In the genomic region with DNA sequence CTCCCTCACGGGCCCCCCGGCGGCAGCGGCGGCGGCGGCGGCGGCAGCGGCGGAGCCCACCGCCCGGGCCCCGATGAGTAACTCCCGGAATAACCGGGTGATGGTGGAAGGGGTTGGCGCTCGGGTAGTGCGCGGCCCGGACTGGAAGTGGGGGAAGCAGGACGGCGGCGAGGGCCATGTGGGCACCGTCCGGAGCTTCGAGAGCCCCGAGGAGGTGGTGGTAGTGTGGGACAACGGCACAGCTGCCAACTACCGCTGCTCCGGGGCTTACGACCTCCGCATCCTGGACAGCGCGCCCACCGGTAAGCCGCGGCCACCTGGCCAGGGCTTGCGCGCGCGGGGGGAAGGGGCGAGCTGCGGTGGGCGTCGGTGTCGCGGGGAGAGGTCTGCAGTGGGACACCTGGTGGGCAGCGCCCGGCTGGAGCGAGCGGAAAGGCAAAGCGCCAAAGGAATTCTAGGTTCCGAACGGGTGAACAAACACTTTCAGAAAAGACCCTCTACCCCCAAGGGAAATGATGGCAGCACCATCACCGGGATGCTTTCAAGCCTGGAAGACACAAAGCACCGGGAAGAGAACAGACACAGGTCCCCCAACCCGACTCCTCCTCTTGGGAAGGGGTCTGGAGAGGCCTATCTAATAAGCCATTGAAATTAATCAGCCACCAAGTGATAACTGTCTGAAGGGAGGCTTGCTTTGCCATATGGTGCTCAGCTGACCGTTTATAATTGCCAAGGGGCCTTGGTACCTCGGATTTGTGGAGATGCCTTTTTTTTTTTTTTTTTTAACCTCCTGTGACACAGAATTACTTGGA, we compare ENCODE assay signal across 1 cellular context.
TF ChIP-seq lines count a peak whose summit lies in the region.

No MANE protein-coding gene starts in this region.

TF ChIP-seq in HepG2, 621 proteins besides CTCF, POLR2A, EP300 and RAD21 (continued from another document and continues in another):
- TF ChIP-seq, protein P1, sequence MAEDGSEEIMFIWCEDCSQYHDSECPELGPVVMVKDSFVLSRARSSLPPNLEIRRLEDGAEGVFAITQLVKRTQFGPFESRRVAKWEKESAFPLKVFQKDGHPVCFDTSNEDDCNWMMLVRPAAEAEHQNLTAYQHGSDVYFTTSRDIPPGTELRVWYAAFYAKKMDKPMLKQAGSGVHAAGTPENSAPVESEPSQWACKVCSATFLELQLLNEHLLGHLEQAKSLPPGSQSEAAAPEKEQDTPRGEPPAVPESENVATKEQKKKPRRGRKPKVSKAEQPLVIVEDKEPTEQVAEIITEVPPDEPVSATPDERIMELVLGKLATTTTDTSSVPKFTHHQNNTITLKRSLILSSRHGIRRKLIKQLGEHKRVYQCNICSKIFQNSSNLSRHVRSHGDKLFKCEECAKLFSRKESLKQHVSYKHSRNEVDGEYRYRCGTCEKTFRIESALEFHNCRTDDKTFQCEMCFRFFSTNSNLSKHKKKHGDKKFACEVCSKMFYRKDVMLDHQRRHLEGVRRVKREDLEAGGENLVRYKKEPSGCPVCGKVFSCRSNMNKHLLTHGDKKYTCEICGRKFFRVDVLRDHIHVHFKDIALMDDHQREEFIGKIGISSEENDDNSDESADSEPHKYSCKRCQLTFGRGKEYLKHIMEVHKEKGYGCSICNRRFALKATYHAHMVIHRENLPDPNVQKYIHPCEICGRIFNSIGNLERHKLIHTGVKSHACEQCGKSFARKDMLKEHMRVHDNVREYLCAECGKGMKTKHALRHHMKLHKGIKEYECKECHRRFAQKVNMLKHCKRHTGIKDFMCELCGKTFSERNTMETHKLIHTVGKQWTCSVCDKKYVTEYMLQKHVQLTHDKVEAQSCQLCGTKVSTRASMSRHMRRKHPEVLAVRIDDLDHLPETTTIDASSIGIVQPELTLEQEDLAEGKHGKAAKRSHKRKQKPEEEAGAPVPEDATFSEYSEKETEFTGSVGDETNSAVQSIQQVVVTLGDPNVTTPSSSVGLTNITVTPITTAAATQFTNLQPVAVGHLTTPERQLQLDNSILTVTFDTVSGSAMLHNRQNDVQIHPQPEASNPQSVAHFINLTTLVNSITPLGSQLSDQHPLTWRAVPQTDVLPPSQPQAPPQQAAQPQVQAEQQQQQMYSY (CRISPR knock-in tag; IDR thresholded peaks at IDR 0.05), result 0 out of 2 replicates have a peak, but pooled peaks have one; percentile 4
- peak; percentile 34; the same call in 1 of the 2 replicates for TF ChIP-seq ZNF564 (CRISPR knock-in tag; IDR thresholded peaks at IDR 0.05)
- TF ChIP-seq LCORL (IDR thresholded peaks at IDR 0.05), result no peak
- no peak for TF ChIP-seq LCORL (CRISPR knock-in tag; IDR thresholded peaks at IDR 0.05)
- TF ChIP-seq ZNF552 (CRISPR knock-in tag; IDR thresholded peaks at IDR 0.05; ENCODE audit: borderline replicate concordance), result no peak
- no peak for TF ChIP-seq SP4 (CRISPR knock-in tag; IDR thresholded peaks at IDR 0.05)
- no peak for TF ChIP-seq SRY (CRISPR knock-in tag; IDR thresholded peaks at IDR 0.05)
- TF ChIP-seq ZNF33A (CRISPR knock-in tag; IDR thresholded peaks at IDR 0.05; ENCODE audit: borderline replicate concordance), result no peak
- TF ChIP-seq ARNTL (CRISPR knock-in tag; IDR thresholded peaks at IDR 0.05), result no peak
- TF ChIP-seq ESRRA (CRISPR knock-in tag; IDR thresholded peaks at IDR 0.05; ENCODE audit: low read depth), result no peak
- TF ChIP-seq KDM5B (CRISPR knock-in tag; IDR thresholded peaks at IDR 0.05; ENCODE audit: borderline replicate concordance), result peak; percentile 64; the same call in 1 of the 2 replicates
- TF ChIP-seq, protein P2, sequence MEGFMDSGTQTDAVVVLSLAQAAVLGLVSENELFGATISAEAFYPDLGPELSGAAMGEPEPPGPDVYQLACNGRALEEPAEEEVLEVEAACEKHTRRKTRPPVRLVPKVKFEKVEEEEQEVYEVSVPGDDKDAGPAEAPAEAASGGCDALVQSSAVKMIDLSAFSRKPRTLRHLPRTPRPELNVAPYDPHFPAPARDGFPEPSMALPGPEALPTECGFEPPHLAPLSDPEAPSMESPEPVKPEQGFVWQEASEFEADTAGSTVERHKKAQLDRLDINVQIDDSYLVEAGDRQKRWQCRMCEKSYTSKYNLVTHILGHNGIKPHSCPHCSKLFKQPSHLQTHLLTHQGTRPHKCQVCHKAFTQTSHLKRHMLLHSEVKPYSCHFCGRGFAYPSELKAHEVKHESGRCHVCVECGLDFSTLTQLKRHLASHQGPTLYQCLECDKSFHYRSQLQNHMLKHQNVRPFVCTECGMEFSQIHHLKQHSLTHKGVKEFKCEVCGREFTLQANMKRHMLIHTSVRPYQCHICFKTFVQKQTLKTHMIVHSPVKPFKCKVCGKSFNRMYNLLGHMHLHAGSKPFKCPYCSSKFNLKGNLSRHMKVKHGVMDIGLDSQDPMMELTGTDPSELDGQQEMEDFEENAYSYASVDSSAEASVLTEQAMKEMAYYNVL (CRISPR knock-in tag; IDR thresholded peaks at IDR 0.05; ENCODE audit: borderline replicate concordance), result no peak
- TF ChIP-seq ZNF660 (CRISPR knock-in tag; IDR thresholded peaks at IDR 0.05; ENCODE audit: borderline replicate concordance, low read depth), result no peak
- no peak for TF ChIP-seq PTBP1 (IDR thresholded peaks at IDR 0.05; ENCODE audit: low read depth, low read length, poor library complexity, severe bottlenecking)
- TF ChIP-seq, protein P3, sequence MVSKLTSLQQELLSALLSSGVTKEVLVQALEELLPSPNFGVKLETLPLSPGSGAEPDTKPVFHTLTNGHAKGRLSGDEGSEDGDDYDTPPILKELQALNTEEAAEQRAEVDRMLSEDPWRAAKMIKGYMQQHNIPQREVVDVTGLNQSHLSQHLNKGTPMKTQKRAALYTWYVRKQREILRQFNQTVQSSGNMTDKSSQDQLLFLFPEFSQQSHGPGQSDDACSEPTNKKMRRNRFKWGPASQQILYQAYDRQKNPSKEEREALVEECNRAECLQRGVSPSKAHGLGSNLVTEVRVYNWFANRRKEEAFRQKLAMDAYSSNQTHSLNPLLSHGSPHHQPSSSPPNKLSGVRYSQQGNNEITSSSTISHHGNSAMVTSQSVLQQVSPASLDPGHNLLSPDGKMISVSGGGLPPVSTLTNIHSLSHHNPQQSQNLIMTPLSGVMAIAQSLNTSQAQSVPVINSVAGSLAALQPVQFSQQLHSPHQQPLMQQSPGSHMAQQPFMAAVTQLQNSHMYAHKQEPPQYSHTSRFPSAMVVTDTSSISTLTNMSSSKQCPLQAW (CRISPR knock-in tag; IDR thresholded peaks at IDR 0.05), result no peak
- TF ChIP-seq, protein P4, sequence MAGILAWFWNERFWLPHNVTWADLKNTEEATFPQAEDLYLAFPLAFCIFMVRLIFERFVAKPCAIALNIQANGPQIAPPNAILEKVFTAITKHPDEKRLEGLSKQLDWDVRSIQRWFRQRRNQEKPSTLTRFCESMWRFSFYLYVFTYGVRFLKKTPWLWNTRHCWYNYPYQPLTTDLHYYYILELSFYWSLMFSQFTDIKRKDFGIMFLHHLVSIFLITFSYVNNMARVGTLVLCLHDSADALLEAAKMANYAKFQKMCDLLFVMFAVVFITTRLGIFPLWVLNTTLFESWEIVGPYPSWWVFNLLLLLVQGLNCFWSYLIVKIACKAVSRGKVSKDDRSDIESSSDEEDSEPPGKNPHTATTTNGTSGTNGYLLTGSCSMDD (CRISPR knock-in tag; IDR thresholded peaks at IDR 0.05), result no peak
- no peak for TF ChIP-seq PRPF4 (IDR thresholded peaks at IDR 0.05; ENCODE audit: low read depth, low read length, poor library complexity, severe bottlenecking)
- TF ChIP-seq, protein P5, sequence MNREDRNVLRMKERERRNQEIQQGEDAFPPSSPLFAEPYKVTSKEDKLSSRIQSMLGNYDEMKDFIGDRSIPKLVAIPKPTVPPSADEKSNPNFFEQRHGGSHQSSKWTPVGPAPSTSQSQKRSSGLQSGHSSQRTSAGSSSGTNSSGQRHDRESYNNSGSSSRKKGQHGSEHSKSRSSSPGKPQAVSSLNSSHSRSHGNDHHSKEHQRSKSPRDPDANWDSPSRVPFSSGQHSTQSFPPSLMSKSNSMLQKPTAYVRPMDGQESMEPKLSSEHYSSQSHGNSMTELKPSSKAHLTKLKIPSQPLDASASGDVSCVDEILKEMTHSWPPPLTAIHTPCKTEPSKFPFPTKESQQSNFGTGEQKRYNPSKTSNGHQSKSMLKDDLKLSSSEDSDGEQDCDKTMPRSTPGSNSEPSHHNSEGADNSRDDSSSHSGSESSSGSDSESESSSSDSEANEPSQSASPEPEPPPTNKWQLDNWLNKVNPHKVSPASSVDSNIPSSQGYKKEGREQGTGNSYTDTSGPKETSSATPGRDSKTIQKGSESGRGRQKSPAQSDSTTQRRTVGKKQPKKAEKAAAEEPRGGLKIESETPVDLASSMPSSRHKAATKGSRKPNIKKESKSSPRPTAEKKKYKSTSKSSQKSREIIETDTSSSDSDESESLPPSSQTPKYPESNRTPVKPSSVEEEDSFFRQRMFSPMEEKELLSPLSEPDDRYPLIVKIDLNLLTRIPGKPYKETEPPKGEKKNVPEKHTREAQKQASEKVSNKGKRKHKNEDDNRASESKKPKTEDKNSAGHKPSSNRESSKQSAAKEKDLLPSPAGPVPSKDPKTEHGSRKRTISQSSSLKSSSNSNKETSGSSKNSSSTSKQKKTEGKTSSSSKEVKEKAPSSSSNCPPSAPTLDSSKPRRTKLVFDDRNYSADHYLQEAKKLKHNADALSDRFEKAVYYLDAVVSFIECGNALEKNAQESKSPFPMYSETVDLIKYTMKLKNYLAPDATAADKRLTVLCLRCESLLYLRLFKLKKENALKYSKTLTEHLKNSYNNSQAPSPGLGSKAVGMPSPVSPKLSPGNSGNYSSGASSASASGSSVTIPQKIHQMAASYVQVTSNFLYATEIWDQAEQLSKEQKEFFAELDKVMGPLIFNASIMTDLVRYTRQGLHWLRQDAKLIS (CRISPR knock-in tag; IDR thresholded peaks at IDR 0.05), result no peak
- TF ChIP-seq KDM3A (CRISPR knock-in tag; IDR thresholded peaks at IDR 0.05; ENCODE audit: low read depth), result no peak
- TF ChIP-seq TOPORS (CRISPR knock-in tag; IDR thresholded peaks at IDR 0.05), result no peak
- TF ChIP-seq GATAD1 (CRISPR knock-in tag; IDR thresholded peaks at IDR 0.05), result no peak
- no peak for TF ChIP-seq ZNF614 (CRISPR knock-in tag; IDR thresholded peaks at IDR 0.05; ENCODE audit: borderline replicate concordance)
- TF ChIP-seq SAP130 (CRISPR knock-in tag; IDR thresholded peaks at IDR 0.05; ENCODE audit: low read depth), result no peak
- TF ChIP-seq RORA (CRISPR knock-in tag; IDR thresholded peaks at IDR 0.05), result no peak
- no peak for TF ChIP-seq ZNF709 (CRISPR knock-in tag; IDR thresholded peaks at IDR 0.05)
- no peak for TF ChIP-seq YEATS2 (CRISPR knock-in tag; IDR thresholded peaks at IDR 0.05; ENCODE audit: borderline replicate concordance)
- no peak for TF ChIP-seq HHEX (CRISPR knock-in tag; IDR thresholded peaks at IDR 0.05)
- TF ChIP-seq ZFP37 (CRISPR knock-in tag; IDR thresholded peaks at IDR 0.05; ENCODE audit: borderline replicate concordance), result no peak
- TF ChIP-seq, protein P6, sequence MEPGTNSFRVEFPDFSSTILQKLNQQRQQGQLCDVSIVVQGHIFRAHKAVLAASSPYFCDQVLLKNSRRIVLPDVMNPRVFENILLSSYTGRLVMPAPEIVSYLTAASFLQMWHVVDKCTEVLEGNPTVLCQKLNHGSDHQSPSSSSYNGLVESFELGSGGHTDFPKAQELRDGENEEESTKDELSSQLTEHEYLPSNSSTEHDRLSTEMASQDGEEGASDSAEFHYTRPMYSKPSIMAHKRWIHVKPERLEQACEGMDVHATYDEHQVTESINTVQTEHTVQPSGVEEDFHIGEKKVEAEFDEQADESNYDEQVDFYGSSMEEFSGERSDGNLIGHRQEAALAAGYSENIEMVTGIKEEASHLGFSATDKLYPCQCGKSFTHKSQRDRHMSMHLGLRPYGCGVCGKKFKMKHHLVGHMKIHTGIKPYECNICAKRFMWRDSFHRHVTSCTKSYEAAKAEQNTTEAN (CRISPR knock-in tag; conservative IDR thresholded peaks at IDR 0.05), result no peak
- TF ChIP-seq, protein P7, sequence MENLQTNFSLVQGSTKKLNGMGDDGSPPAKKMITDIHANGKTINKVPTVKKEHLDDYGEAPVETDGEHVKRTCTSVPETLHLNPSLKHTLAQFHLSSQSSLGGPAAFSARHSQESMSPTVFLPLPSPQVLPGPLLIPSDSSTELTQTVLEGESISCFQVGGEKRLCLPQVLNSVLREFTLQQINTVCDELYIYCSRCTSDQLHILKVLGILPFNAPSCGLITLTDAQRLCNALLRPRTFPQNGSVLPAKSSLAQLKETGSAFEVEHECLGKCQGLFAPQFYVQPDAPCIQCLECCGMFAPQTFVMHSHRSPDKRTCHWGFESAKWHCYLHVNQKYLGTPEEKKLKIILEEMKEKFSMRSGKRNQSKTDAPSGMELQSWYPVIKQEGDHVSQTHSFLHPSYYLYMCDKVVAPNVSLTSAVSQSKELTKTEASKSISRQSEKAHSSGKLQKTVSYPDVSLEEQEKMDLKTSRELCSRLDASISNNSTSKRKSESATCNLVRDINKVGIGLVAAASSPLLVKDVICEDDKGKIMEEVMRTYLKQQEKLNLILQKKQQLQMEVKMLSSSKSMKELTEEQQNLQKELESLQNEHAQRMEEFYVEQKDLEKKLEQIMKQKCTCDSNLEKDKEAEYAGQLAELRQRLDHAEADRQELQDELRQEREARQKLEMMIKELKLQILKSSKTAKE (CRISPR knock-in tag; IDR thresholded peaks at IDR 0.05; ENCODE audit: borderline replicate concordance), result no peak
- TF ChIP-seq NRL (CRISPR knock-in tag; IDR thresholded peaks at IDR 0.05; ENCODE audit: borderline replicate concordance), result peak; percentile 56; the same call in 1 of the 2 replicates
- TF ChIP-seq, protein P8, sequence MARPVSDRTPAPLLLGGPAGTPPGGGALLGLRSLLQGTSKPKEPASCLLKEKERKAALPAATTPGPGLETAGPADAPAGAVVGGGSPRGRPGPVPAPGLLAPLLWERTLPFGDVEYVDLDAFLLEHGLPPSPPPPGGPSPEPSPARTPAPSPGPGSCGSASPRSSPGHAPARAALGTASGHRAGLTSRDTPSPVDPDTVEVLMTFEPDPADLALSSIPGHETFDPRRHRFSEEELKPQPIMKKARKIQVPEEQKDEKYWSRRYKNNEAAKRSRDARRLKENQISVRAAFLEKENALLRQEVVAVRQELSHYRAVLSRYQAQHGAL (CRISPR knock-in tag; IDR thresholded peaks at IDR 0.05; ENCODE audit: not compliant biosample characterization), result no peak
- TF ChIP-seq KDM5A (IDR thresholded peaks at IDR 0.05; ENCODE audit: borderline replicate concordance, low read length), result 0 out of 2 replicates have a peak, but pooled peaks have one; percentile 14
- TF ChIP-seq, protein P9, sequence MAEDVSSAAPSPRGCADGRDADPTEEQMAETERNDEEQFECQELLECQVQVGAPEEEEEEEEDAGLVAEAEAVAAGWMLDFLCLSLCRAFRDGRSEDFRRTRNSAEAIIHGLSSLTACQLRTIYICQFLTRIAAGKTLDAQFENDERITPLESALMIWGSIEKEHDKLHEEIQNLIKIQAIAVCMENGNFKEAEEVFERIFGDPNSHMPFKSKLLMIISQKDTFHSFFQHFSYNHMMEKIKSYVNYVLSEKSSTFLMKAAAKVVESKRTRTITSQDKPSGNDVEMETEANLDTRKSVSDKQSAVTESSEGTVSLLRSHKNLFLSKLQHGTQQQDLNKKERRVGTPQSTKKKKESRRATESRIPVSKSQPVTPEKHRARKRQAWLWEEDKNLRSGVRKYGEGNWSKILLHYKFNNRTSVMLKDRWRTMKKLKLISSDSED (CRISPR knock-in tag; IDR thresholded peaks at IDR 0.05), result no peak
- TF ChIP-seq, protein P10, sequence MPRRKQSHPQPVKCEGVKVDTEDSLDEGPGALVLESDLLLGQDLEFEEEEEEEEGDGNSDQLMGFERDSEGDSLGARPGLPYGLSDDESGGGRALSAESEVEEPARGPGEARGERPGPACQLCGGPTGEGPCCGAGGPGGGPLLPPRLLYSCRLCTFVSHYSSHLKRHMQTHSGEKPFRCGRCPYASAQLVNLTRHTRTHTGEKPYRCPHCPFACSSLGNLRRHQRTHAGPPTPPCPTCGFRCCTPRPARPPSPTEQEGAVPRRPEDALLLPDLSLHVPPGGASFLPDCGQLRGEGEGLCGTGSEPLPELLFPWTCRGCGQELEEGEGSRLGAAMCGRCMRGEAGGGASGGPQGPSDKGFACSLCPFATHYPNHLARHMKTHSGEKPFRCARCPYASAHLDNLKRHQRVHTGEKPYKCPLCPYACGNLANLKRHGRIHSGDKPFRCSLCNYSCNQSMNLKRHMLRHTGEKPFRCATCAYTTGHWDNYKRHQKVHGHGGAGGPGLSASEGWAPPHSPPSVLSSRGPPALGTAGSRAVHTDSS (CRISPR knock-in tag; conservative IDR thresholded peaks at IDR 0.05), result no peak
- peak; percentile 85 for TF ChIP-seq HES4 (CRISPR knock-in tag; IDR thresholded peaks at IDR 0.05; ENCODE audit: borderline replicate concordance)
